17 cellular contexts compared by ENCODE assay signal in the genomic region with DNA sequence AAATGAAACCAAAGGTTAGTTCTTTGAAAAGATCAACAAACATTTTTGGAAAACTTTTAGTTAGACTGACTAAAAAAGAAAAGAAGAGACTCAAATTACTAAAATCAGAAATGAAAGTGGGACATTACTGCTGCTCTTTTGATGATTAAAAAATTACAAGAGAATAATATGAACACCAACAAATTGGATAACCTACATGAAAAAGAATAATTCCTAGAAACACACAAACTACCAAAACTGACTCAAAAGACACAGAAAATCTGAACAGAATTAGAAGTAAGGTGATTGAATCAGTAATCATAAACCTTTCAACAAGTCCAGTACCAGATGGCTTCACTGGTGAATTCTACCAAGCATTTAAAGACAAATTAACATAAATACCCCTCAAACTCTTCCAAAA. TPM values are rescaled to one million over a fixed set of nuclear protein-coding genes. Genes with fewer than 3 reads are reported as not detected.
DNase-seq lines count a peak whose midpoint lies in the region; FAIRE-seq and TF ChIP-seq lines count a peak whose summit lies in the region.
"Had no signal": no experiment of that assay in that cellular context is flagged by ENCODE, and none has a peak within 500 bp of the region (broad histone marks: within the 10 kb centered on the region; RNA-seq: fewer than 3 reads in every experiment).

No MANE protein-coding gene starts in this region.

- TF ChIP-seq POLR2A in adrenal gland (IDR thresholded peaks at IDR 0.05), result no peak

- peak; percentile 46 for FAIRE-seq in D721Med (lab: Jason Lieb, UNC)

- no peak for TF ChIP-seq CTCF in D721Med (IDR thresholded peaks at IDR 0.05; ENCODE audit: insufficient read depth, missing control alignments)
- no peak for TF ChIP-seq CTCF in WI38 (IDR thresholded peaks at IDR 0.05; ENCODE audit: low read depth, low read length)
- TF ChIP-seq CTCF in fibroblast of lung (conservative IDR thresholded peaks at IDR 0.05 in 1 of 2, IDR thresholded peaks at IDR 0.05 in 1 of 2; ENCODE audit: low read depth in 1 of 2, low read length in 2 of 2), result no peak
- TF ChIP-seq CTCF in adrenal gland (IDR thresholded peaks at IDR 0.05), result no peak

- no peak overlapping the region for H3K9ac ChIP-seq in fibroblast of lung (ENCODE audit: insufficient read depth, low read length)
- H3K9ac ChIP-seq: BLaER1 had no signal

- no peaks in the 10 kb centered on the region for H3K9me3 ChIP-seq in fibroblast of lung (ENCODE audit: control insufficient read depth, insufficient read depth, low read depth, low read length)
- H3K9me3 ChIP-seq in adrenal gland (replicated peaks in 1 of 3), result no peaks in the 10 kb centered on the region
- H3K9me3 ChIP-seq: BLaER1, upper lobe of left lung had no signal

- no peaks in the 10 kb centered on the region for H4K20me1 ChIP-seq in fibroblast of lung (ENCODE audit: control insufficient read depth, extremely low read depth, insufficient read depth, low read length)
- H4K20me1 ChIP-seq: BLaER1 had no signal

- DNase-seq in D721Med (ENCODE audit: insufficient read length, low spot score) (no peak), fibroblast of lung (ENCODE audit: low read depth in 2 of 2) (no peak), adrenal gland (no peak), retina (no peak), germinal center (ENCODE audit: low spot score) (no peak)
- DNase-seq: cerebellar nuclear complex; heart right ventricle; NCI-H1417; NCI-H446 treated with DMSO at 0.1 percent for 48 hours; PC-3; stimulated activated CD4-positive, alpha-beta T cell treated with anti-CD3 and anti-CD28 coated beads, Interleukin-2, amount 100 ng/mL, for 24 hours; stimulated activated CD8-positive, alpha-beta memory T cell treated with anti-CD3 and anti-CD28 coated beads, Interleukin-4, amount 100 ng/mL, for 48 hours; SW 1271; upper lobe of left lung had no signal

- H3K36me3 ChIP-seq in ACC112 (ENCODE audit: insufficient read depth, low read length) (no peaks in the 10 kb centered on the region), fibroblast of lung (ENCODE audit: control insufficient read depth, insufficient read depth, low read length) (no peaks in the 10 kb centered on the region), adrenal gland (replicated peaks in 1 of 2) (no peaks in the 10 kb centered on the region)
- H3K36me3 ChIP-seq: BLaER1, upper lobe of left lung had no signal

- H3K27me3 ChIP-seq in ACC112 (ENCODE audit: insufficient read depth, low read length) (no peaks in the 10 kb centered on the region), fibroblast of lung (ENCODE audit: control insufficient read depth, insufficient read depth, low read length) (no peaks in the 10 kb centered on the region), adrenal gland (no peaks in the 10 kb centered on the region)
- H3K27me3 ChIP-seq: BLaER1, heart right ventricle, upper lobe of left lung had no signal

- H3K4me3 ChIP-seq in ACC112 (ENCODE audit: low read depth, low read length) (peak overlapping the region; percentile 71), WI38 (ENCODE audit: low read depth, low read length) (peak overlapping the region; percentile 20; the same call in 1 of the 2 replicates), fibroblast of lung (replicated peaks in 1 of 4; ENCODE audit: control extremely low read depth in 1 of 4, insufficient read depth in 1 of 4, low read depth in 3 of 4, low read length in 4 of 4) (peak overlapping the region in 3 of 4 experiments; percentile 25 to 40 (median 36)), adrenal gland (no peak overlapping the region)
- H3K4me3 ChIP-seq: BLaER1, upper lobe of left lung had no signal

- H3K4me1 ChIP-seq in ACC112 (ENCODE audit: control insufficient read depth, insufficient read depth, low read length, unreplicated experiment), result peaks cover 20% of the 10 kb centered on the region
- H3K4me1 ChIP-seq in fibroblast of lung (ENCODE audit: control insufficient read depth, extremely low read depth, insufficient read depth, low read length), result peaks cover 2% of the 10 kb centered on the region
- H3K4me1 ChIP-seq in adrenal gland (replicated peaks in 1 of 2), result peaks cover 13 to 37% of the 10 kb centered on the region in 2 donors

- H2AFZ ChIP-seq in ACC112 (ENCODE audit: low read length, unreplicated experiment), result peak overlapping the region; percentile 34
- H2AFZ ChIP-seq in fibroblast of lung (ENCODE audit: low read length), result no peak overlapping the region

- peak overlapping the region; percentile 68 for H3K4me2 ChIP-seq in fibroblast of lung (ENCODE audit: extremely low read depth, insufficient read depth, low read length)
- H3K4me2 ChIP-seq: BLaER1 had no signal

- intact Hi-C loops in adrenal gland (cut with DNase I), result no loop called here

- peaks cover 51% of the 10 kb centered on the region for H3K79me2 ChIP-seq in ACC112 (ENCODE audit: control insufficient read depth, insufficient read depth, low read length, unreplicated experiment)
- peaks cover 20% of the 10 kb centered on the region for H3K79me2 ChIP-seq in fibroblast of lung (ENCODE audit: control insufficient read depth, insufficient read depth, low read length)

- H3K27ac ChIP-seq in ACC112 (ENCODE audit: low read depth, low read length) (no peak overlapping the region), fibroblast of lung (ENCODE audit: insufficient read depth, low read length) (peak overlapping the region; percentile 27), adrenal gland (no peak overlapping the region)
- H3K27ac ChIP-seq: BLaER1, upper lobe of left lung had no signal

RNA-seq across cellular contexts. Expression of a gene that starts 5.6 kb away (rescaled TPM):
- total RNA-seq in fibroblast of lung (27.5 and 30.2 TPM in 2 replicates), adrenal gland (10 to 100 TPM; 27.6 to 36.5 (median 32.0) TPM)
- polyA plus RNA-seq in fibroblast of lung (27.5 and 42.9 TPM in 2 replicates), adrenal gland (10 to 100 TPM; 18.4 to 54.8 (median 24.5) TPM)
- 23.6 and 31.9 TPM in 2 replicates for polyA plus RNA-seq in fibroblast of lung (2012)
- 2.6 and 8.6 TPM in 2 replicates for polyA minus RNA-seq in fibroblast of lung (ENCODE audit: low replicate concordance)

Comparison
In these comparisons a context has a peak if more than half of its experiments do, and no peak if none do; other contexts are left out.
1. H3K4me3 ChIP-seq: peak in ACC112 (single experiment), WI38 (single experiment) and fibroblast of lung (3 of 4); none in adrenal gland (0 of 4).